Comparison of ENCODE assay signal across 9 cellular contexts in the genomic region with DNA sequence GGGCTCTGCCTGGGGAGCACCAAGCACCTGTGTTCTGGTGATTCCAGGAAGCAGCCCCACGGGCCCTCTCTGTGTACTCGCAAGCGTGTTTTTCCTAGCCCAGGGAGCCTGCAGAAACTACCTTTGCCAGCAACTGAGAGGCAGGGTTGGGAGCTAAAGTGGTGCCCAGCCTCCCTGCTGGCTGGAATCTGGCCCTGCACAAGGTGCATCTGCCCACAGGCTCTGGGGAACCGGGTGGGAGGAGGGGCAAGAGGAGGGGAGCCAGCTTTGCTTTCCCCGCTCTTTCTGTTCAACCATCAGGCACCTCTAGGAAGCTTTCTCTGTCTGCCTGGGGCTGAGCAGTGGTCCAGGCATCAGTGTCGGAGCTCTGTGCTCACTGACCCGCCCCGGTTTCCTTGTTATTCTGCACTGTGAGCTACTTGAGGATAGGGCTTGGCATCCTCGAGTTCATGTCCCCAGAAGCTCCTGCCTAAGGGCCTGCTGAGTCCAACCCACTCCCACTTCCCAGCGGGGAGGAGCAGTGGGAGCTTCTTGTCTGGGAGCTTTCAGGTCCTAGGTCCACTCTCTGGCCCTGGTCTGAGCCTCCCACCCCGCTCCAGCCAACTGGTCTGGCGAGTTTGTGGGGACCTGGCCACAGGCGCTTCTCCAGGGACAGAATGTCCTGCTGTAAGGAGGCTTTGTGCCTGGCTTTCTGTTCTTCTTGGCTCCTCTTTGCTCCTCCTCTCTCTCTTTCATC. TPM values are rescaled to one million over a fixed set of nuclear protein-coding genes. Genes with fewer than 3 reads are reported as not detected.
DNase-seq lines count a peak whose midpoint lies in the region; ATAC-seq and TF ChIP-seq lines count a peak whose summit lies in the region.
"Had no signal": no experiment of that assay in that cellular context is flagged by ENCODE, and none has a peak within 500 bp of the region (broad histone marks: within the 10 kb centered on the region; RNA-seq: fewer than 3 reads in every experiment).

No MANE protein-coding gene starts in this region.

- H3K36me3 Mint-ChIP-seq in activated CD4-positive, alpha-beta T cell treated with anti-CD3 and anti-CD28 coated beads, Interleukin-2, amount 10 ng/mL, durations not matched to agents 7 days and 5 days (ENCODE audit: low read depth) = no peaks in the 10 kb centered on the region
- H3K36me3 Mint-ChIP-seq in MCF 10A (ENCODE audit: insufficient read depth, unreplicated experiment) = no peaks in the 10 kb centered on the region
- H3K36me3 Mint-ChIP-seq: stimulated activated memory B cell treated with anti-CD40 and anti-IgM and Interleukin-4, amounts not matched to agents 10 μg/mL and 1 μg/mL and 100 μg/mL, for 72 hours had no signal

- no peak for TF ChIP-seq RAD21 in liver (IDR thresholded peaks at IDR 0.05)

- in situ Hi-C loops in transverse colon (cut with MboI; ENCODE audit: low pct_ligation_motif_present in 1 of 4, low pct_unique_long_range_greater_than_20kb in 1 of 4, low sequenced_read_pairs in 3 of 4) = no loop called here

- no peaks in the 10 kb centered on the region for H3K9me3 Mint-ChIP-seq in activated CD4-positive, alpha-beta T cell treated with anti-CD3 and anti-CD28 coated beads, Interleukin-2, amount 10 ng/mL, durations not matched to agents 7 days and 5 days
- H3K9me3 Mint-ChIP-seq in MCF 10A (ENCODE audit: unreplicated experiment) = no peaks in the 10 kb centered on the region
- H3K9me3 Mint-ChIP-seq: stimulated activated memory B cell treated with anti-CD40 and anti-IgM and Interleukin-4, amounts not matched to agents 10 μg/mL and 1 μg/mL and 100 μg/mL, for 72 hours had no signal

- no peaks in the 10 kb centered on the region for H3K36me3 ChIP-seq in liver (ENCODE audit: control insufficient read depth in 4 of 4, insufficient read depth in 3 of 4, low read depth in 1 of 4, low read length in 3 of 4)
- no peaks in the 10 kb centered on the region for H3K36me3 ChIP-seq in transverse colon

- H3K27ac Mint-ChIP-seq in activated CD4-positive, alpha-beta T cell treated with anti-CD3 and anti-CD28 coated beads, Interleukin-2, amount 10 ng/mL, durations not matched to agents 7 days and 5 days = peak overlapping the region; percentile 84
- peak overlapping the region; percentile 31 for H3K27ac Mint-ChIP-seq in MCF 10A (ENCODE audit: low read depth, unreplicated experiment)
- H3K27ac Mint-ChIP-seq: stimulated activated memory B cell treated with anti-CD40 and anti-IgM and Interleukin-4, amounts not matched to agents 10 μg/mL and 1 μg/mL and 100 μg/mL, for 72 hours had no signal

- H3K9ac ChIP-seq in liver (ENCODE audit: low read depth in 1 of 2, low read length in 2 of 2) = no peak overlapping the region

- H3K27me3 Mint-ChIP-seq in activated CD4-positive, alpha-beta T cell treated with anti-CD3 and anti-CD28 coated beads, Interleukin-2, amount 10 ng/mL, durations not matched to agents 7 days and 5 days = no peaks in the 10 kb centered on the region
- no peaks in the 10 kb centered on the region for H3K27me3 Mint-ChIP-seq in MCF 10A (ENCODE audit: insufficient read depth, unreplicated experiment)

- no TSS peak for BruUV-seq in MCF 10A (replicated peaks; lab: Mats Ljungman, UMichigan)

- ATAC-seq in GM21381 (IDR thresholded peaks at IDR 0.05; ENCODE audit: unreplicated experiment) = no peak
- no peak for ATAC-seq in HG03565 (IDR thresholded peaks at IDR 0.05; ENCODE audit: unreplicated experiment)
- ATAC-seq in GM19455 (IDR thresholded peaks at IDR 0.05; ENCODE audit: unreplicated experiment) = no peak

- TF ChIP-seq POLR2A in transverse colon (IDR thresholded peaks at IDR 0.05) = no peak

- no peak for TF ChIP-seq EP300 in transverse colon (IDR thresholded peaks at IDR 0.05; ENCODE audit: low read depth)

- H3K4me3 Mint-ChIP-seq in activated CD4-positive, alpha-beta T cell treated with anti-CD3 and anti-CD28 coated beads, Interleukin-2, amount 10 ng/mL, durations not matched to agents 7 days and 5 days = peak overlapping the region; percentile 55
- no peak overlapping the region for H3K4me3 Mint-ChIP-seq in MCF 10A (ENCODE audit: unreplicated experiment)

- no peak for DNase-seq in activated CD4-positive, alpha-beta T cell treated with anti-CD3 and anti-CD28 coated beads, Interleukin-2, amount 10 ng/mL, durations not matched to agents 7 days and 5 days
- DNase-seq in activated CD4-positive, alpha-beta T cell treated with anti-CD3 and anti-CD28 coated beads for 4 hours = no peak
- DNase-seq in MCF 10A (ENCODE audit: unreplicated experiment) (no peak), transverse colon (peak; percentile 43)

- peaks cover 30% of the 10 kb centered on the region for H3K4me1 Mint-ChIP-seq in activated CD4-positive, alpha-beta T cell treated with anti-CD3 and anti-CD28 coated beads, Interleukin-2, amount 10 ng/mL, durations not matched to agents 7 days and 5 days
- peaks cover 36% of the 10 kb centered on the region for H3K4me1 Mint-ChIP-seq in MCF 10A (ENCODE audit: insufficient read depth, unreplicated experiment)

- POLR2A ChIA-PET in activated CD4-positive, alpha-beta T cell treated with anti-CD3 and anti-CD28 coated beads, Interleukin-2, amount 10 ng/mL, durations not matched to agents 7 days and 5 days (lab: Charles Lee) = no interaction called here
- POLR2A ChIA-PET in MCF 10A (lab: Yijun Ruan, JAX) = interaction anchor here (0.7 kb wide), 1 partner anchor 307 kb away, joined by 3 read pairs; no protein-coding TSS in a partner anchor

- H3K4me1 ChIP-seq in liver (ENCODE audit: control insufficient read depth in 4 of 4, insufficient read depth in 4 of 4, low read length in 3 of 4) (peaks cover 0 to 14% (median 2%) of the 10 kb centered on the region in 4 donors), transverse colon (peaks cover 52 to 93% (median 84%) of the 10 kb centered on the region in 4 donors)

- H3K27ac ChIP-seq in liver (ENCODE audit: low read depth in 1 of 2, low read length in 2 of 2) (peak overlapping the region; percentile 56 to 59), transverse colon (peak overlapping the region; percentile 80 to 97 (median 85))

- H3K9me3 ChIP-seq in liver (ENCODE audit: control insufficient read depth in 4 of 4, low read length in 3 of 4) = no peaks in the 10 kb centered on the region
- no peaks in the 10 kb centered on the region for H3K9me3 ChIP-seq in transverse colon

- intact Hi-C loops in MCF 10A (cut with micrococcal nuclease) (loop anchor here (1.0 kb wide), 1 partner anchor 20 kb away; no protein-coding TSS in a partner anchor), transverse colon (cut with DNase I; ENCODE audit: low total_unique reads) (no loop called here)

- 80% methylated on average over 13 of the region's 13 CpGs for WGBS in liver
- 46 to 60% methylated on average over 3 to 13 of the region's 13 CpGs for WGBS in transverse colon (ENCODE audit: low coverage in 1 of 2), 2 donors

- H3K27me3 ChIP-seq in liver (ENCODE audit: control insufficient read depth in 4 of 4, insufficient read depth in 4 of 4, low read length in 3 of 4) (no peaks in the 10 kb centered on the region), transverse colon (no peaks in the 10 kb centered on the region)

- H3K4me3 ChIP-seq in liver (ENCODE audit: low read depth in 1 of 3, low read length in 3 of 3) (no peak overlapping the region), transverse colon (peak overlapping the region in 1 of 4 donors; percentile 21)

- CTCF ChIA-PET in activated CD4-positive, alpha-beta T cell treated with anti-CD3 and anti-CD28 coated beads, Interleukin-2, amount 10 ng/mL, durations not matched to agents 7 days and 5 days (lab: Charles Lee) = interaction anchor here (0.6 to 2.5 kb wide), 4 partner anchors 8 to 104 kb away, joined by 3 to 10 read pairs (median 4); no protein-coding TSS in a partner anchor
- CTCF ChIA-PET in MCF 10A (lab: Yijun Ruan, JAX) = interaction anchor here (0.6 to 2.1 kb wide), 5 partner anchors 8 to 353 kb away, joined by 3 to 16 read pairs (median 4); no protein-coding TSS in a partner anchor

- TF ChIP-seq CTCF in MCF 10A (IDR thresholded peaks at IDR 0.05; ENCODE audit: unreplicated experiment) = no peak
- TF ChIP-seq CTCF in liver (IDR thresholded peaks at IDR 0.05; ENCODE audit: low read depth, low read length, missing input control) = no peak
- TF ChIP-seq CTCF in transverse colon (IDR thresholded peaks at IDR 0.05) = peak in 2 of 5 experiments; percentile 27 to 34

TF ChIP-seq in liver, 16 proteins besides CTCF, POLR2A, EP300 and RAD21:
- TF ChIP-seq SP1 (IDR thresholded peaks at IDR 0.05) (peak; percentile 68), YY1 (IDR thresholded peaks at IDR 0.05) (no peak), RXRA (IDR thresholded peaks at IDR 0.05) (peak in 1 of 2 donors; percentile 17), HNF4G (IDR thresholded peaks at IDR 0.05) (no peak)

RNA-seq across cellular contexts. Expression of a gene that starts 14.9 kb away (rescaled TPM):
- under 1 TPM; 0.44 to 0.45 TPM for total RNA-seq in activated CD4-positive, alpha-beta T cell treated with anti-CD3 and anti-CD28 coated beads, Interleukin-2, amount 10 ng/mL, durations not matched to agents 7 days and 5 days
- total RNA-seq in MCF 10A (2022) (1.0 and 1.5 TPM in 2 replicates), liver (under 1 TPM; 0.67 to 0.84 TPM), transverse colon (10 to 100 TPM; 11.9 to 31.4 (median 17.0) TPM)
- polyA plus RNA-seq in liver = under 1 TPM; 0.13 to 0.53 TPM

RNA-seq across cellular contexts. Expression of a gene that starts 57.3 kb away (rescaled TPM):
- 1 to 10 TPM; 1.1 to 1.2 TPM for total RNA-seq in activated CD4-positive, alpha-beta T cell treated with anti-CD3 and anti-CD28 coated beads, Interleukin-2, amount 10 ng/mL, durations not matched to agents 7 days and 5 days
- total RNA-seq in MCF 10A (2022) (0.16 TPM in 1 of 2 replicates, not detected in the other), liver (1 to 10 TPM; 3.5 to 6.5 TPM), transverse colon (10 to 100 TPM in 3 of 4 donors, 1 to 10 TPM in 1; 2.0 to 14.2 (median 10.7) TPM)
- polyA plus RNA-seq in liver = 1 to 10 TPM; 4.4 to 4.5 TPM
